12 cellular contexts compared by ENCODE assay signal in the genomic region with DNA sequence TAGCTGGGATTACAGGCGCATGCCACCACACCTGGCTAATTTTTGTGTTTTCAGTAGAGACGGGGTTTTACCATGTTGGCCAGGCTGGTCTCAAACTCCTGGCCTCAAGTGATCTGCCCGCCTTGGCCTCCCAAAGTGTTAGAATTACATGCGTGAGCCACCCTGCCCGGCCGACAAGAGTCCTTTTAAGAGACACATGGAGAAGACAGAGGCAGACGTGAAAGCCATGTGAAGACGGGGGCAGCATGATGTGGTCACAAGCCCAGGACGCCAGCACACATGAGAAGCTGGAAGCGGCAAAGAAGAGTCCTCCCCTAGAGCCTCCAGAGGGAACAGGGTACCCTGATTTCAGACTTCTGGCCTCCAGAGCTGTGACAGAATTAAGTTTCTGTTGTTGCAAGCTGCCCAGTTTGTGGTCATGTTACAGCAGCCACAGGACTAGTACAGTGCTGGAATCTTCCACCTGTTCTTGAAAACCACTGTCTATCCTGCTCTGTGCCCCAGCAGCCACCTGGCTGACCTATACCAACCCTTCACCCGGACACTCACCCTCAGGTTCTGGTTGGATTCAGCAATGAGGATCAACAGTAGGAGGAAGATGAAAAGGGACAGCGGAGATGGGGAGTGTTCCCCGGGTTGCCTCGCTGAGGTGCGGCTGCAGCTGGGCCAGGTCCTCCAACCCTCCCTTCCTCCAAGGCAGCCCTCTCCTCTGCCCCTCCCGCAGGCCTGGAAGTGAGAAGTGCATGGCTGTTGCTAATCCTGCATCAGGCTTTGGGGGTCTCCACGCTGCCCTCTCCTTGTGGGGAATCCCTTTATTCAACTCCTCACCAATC. TPM values are rescaled to one million over a fixed set of nuclear protein-coding genes. Genes with fewer than 3 reads are reported as not detected.
A peak's percentile ranks its signal among the peaks of the same experiment; 100 is the strongest.
DNase-seq lines count a peak whose midpoint lies in the region; ATAC-seq and TF ChIP-seq lines count a peak whose summit lies in the region.
"Had no signal": no experiment of that assay in that cellular context is flagged by ENCODE, and none has a peak within 500 bp of the region (broad histone marks: within the 10 kb centered on the region; RNA-seq: fewer than 3 reads in every experiment).

No MANE protein-coding gene starts in this region.

- H3K27ac ChIP-seq in right atrium auricular region (peak overlapping the region in 1 of 2 donors; percentile 45), vagina (peak overlapping the region; percentile 31)

- ATAC-seq in Right ventricle myocardium superior (ENCODE audit: poor library complexity), result no peak
- ATAC-seq in central memory CD8-positive, alpha-beta T cell (replicated peaks; ENCODE audit: extremely low read depth, poor library complexity, severe bottlenecking), result no peak
- peak; percentile 23 to 25 for ATAC-seq in natural killer cell treated with Interleukin-12 subunit alpha and Interleukin-12 subunit beta and Interleukin-15 and Interleukin-18, amount 100 ng/mL, for 72 hours
- no peak for ATAC-seq in HG03025 (IDR thresholded peaks at IDR 0.05; ENCODE audit: low FRiP score, unreplicated experiment)
- ATAC-seq: activated T-cell treated with anti-CD3 and anti-CD28 coated beads, Interleukin-2, amount 50 U/mL, for 72 hours had no signal

- H3K4me1 Mint-ChIP-seq in central memory CD8-positive, alpha-beta T cell, result peaks cover 79% of the 10 kb centered on the region
- H3K4me1 Mint-ChIP-seq in natural killer cell treated with Interleukin-12 subunit alpha and Interleukin-12 subunit beta and Interleukin-15 and Interleukin-18, amount 100 ng/mL, for 72 hours (ENCODE audit: low read depth in 2 of 2), result peaks cover 79 to 89% of the 10 kb centered on the region in 2 donors

- peaks cover 14% of the 10 kb centered on the region for H3K36me3 Mint-ChIP-seq in central memory CD8-positive, alpha-beta T cell (ENCODE audit: insufficient read depth)
- H3K36me3 Mint-ChIP-seq in natural killer cell treated with Interleukin-12 subunit alpha and Interleukin-12 subunit beta and Interleukin-15 and Interleukin-18, amount 100 ng/mL, for 72 hours, result no peaks in the 10 kb centered on the region

- DNase-seq in Right ventricle myocardium superior, result peak; percentile 35
- DNase-seq in right atrium auricular region (ENCODE audit: low spot score), result no peak
- DNase-seq in central memory CD8-positive, alpha-beta T cell (ENCODE audit: low spot score in 2 of 2), result no peak
- no peak for DNase-seq in natural killer cell treated with Interleukin-12 subunit alpha and Interleukin-12 subunit beta and Interleukin-15 and Interleukin-18, amount 100 ng/mL, for 72 hours (ENCODE audit: low spot score)
- DNase-seq in vagina (ENCODE audit: extremely low spot score in 2 of 2), result no peak
- DNase-seq in stimulated activated CD4-positive, alpha-beta T cell treated with anti-CD3 and anti-CD28 coated beads, Interleukin-15, amount 100 ng/mL, for 24 hours, result no peak
- DNase-seq in NCI-H146 treated with DMSO at 0.1 percent for 48 hours (lab: John Stamatoyannopoulos, UW; ENCODE audit: unreplicated experiment), result no peak
- DNase-seq: activated T-cell treated with anti-CD3 and anti-CD28 coated beads, Interleukin-2, amount 50 U/mL, for 72 hours; DMS79 treated with DMSO at 0.1 percent for 48 hours; NCI-H1048 had no signal

- TF ChIP-seq CTCF in right atrium auricular region (IDR thresholded peaks at IDR 0.05), result no peak
- no peak for TF ChIP-seq CTCF in vagina (IDR thresholded peaks at IDR 0.05)

- TF ChIP-seq POLR2A in vagina (IDR thresholded peaks at IDR 0.05), result no peak

- peak overlapping the region; percentile 30 for H3K27ac Mint-ChIP-seq in central memory CD8-positive, alpha-beta T cell (ENCODE audit: low read depth)
- peak overlapping the region; percentile 62 to 85 for H3K27ac Mint-ChIP-seq in natural killer cell treated with Interleukin-12 subunit alpha and Interleukin-12 subunit beta and Interleukin-15 and Interleukin-18, amount 100 ng/mL, for 72 hours
- H3K27ac Mint-ChIP-seq: activated T-cell treated with anti-CD3 and anti-CD28 coated beads, Interleukin-2, amount 50 U/mL, for 72 hours had no signal

- H3K9me3 ChIP-seq in right atrium auricular region (no peaks in the 10 kb centered on the region), vagina (no peaks in the 10 kb centered on the region)
- H3K9me3 ChIP-seq: tibial nerve had no signal

- no peaks in the 10 kb centered on the region for H3K27me3 Mint-ChIP-seq in central memory CD8-positive, alpha-beta T cell
- no peaks in the 10 kb centered on the region for H3K27me3 Mint-ChIP-seq in natural killer cell treated with Interleukin-12 subunit alpha and Interleukin-12 subunit beta and Interleukin-15 and Interleukin-18, amount 100 ng/mL, for 72 hours

- no peak overlapping the region for H3K4me3 Mint-ChIP-seq in central memory CD8-positive, alpha-beta T cell
- peak overlapping the region; percentile 60 for H3K4me3 Mint-ChIP-seq in natural killer cell treated with Interleukin-12 subunit alpha and Interleukin-12 subunit beta and Interleukin-15 and Interleukin-18, amount 100 ng/mL, for 72 hours
- H3K4me3 Mint-ChIP-seq: activated T-cell treated with anti-CD3 and anti-CD28 coated beads, Interleukin-2, amount 50 U/mL, for 72 hours had no signal

- no peaks in the 10 kb centered on the region for H3K27me3 ChIP-seq in right atrium auricular region
- no peaks in the 10 kb centered on the region for H3K27me3 ChIP-seq in vagina
- H3K27me3 ChIP-seq: tibial nerve had no signal

- H3K4me1 ChIP-seq in right atrium auricular region, result peaks cover 0 to 91% of the 10 kb centered on the region in 2 donors
- H3K4me1 ChIP-seq in vagina, result peaks cover 78% of the 10 kb centered on the region

- H3K36me3 ChIP-seq in right atrium auricular region (no peaks in the 10 kb centered on the region), vagina (no peaks in the 10 kb centered on the region)
- H3K36me3 ChIP-seq: tibial nerve had no signal

- no peak overlapping the region for H3K4me3 ChIP-seq in right atrium auricular region
- H3K4me3 ChIP-seq in vagina, result no peak overlapping the region
- H3K4me3 ChIP-seq: tibial nerve had no signal

- intact Hi-C loops in Right ventricle myocardium superior (cut with DNase I), result no loop called here
- intact Hi-C loops in vagina (cut with DNase I), result no loop called here

- H3K9me3 Mint-ChIP-seq in central memory CD8-positive, alpha-beta T cell, result no peaks in the 10 kb centered on the region
- H3K9me3 Mint-ChIP-seq in natural killer cell treated with Interleukin-12 subunit alpha and Interleukin-12 subunit beta and Interleukin-15 and Interleukin-18, amount 100 ng/mL, for 72 hours, result no peaks in the 10 kb centered on the region
- H3K9me3 Mint-ChIP-seq: activated T-cell treated with anti-CD3 and anti-CD28 coated beads, Interleukin-2, amount 50 U/mL, for 72 hours had no signal

RNA-seq across cellular contexts. Expression of a gene that starts 16.9 kb away (rescaled TPM):
- total RNA-seq in Right ventricle myocardium superior (23.9 TPM), right atrium auricular region (10 to 100 TPM; 28.5 to 41.1 TPM), vagina (34.9 TPM)
- 10 to 100 TPM; 42.6 to 46.9 TPM for total RNA-seq in natural killer cell treated with Interleukin-12 subunit alpha and Interleukin-12 subunit beta and Interleukin-15 and Interleukin-18, amount 100 ng/mL, for 72 hours

RNA-seq across cellular contexts. Expression of a gene that starts 43.7 kb away (rescaled TPM):
- total RNA-seq in Right ventricle myocardium superior, result 12.9 TPM
- 10 to 100 TPM; 32.4 to 43.8 TPM for total RNA-seq in right atrium auricular region
- 10 to 100 TPM; 14.8 to 48.9 TPM for total RNA-seq in natural killer cell treated with Interleukin-12 subunit alpha and Interleukin-12 subunit beta and Interleukin-15 and Interleukin-18, amount 100 ng/mL, for 72 hours
- 66.0 TPM for total RNA-seq in vagina

Comparison
In these comparisons a context has a peak if more than half of its experiments do, and no peak if none do; other contexts are left out.
1. ATAC-seq: peak in natural killer cell treated with Interleukin-12 subunit alpha and Interleukin-12 subunit beta and Interleukin-15 and Interleukin-18, amount 100 ng/mL, for 72 hours (2 of 2); none in Right ventricle myocardium superior (single experiment), central memory CD8-positive, alpha-beta T cell (single experiment) and HG03025 (single experiment).